10 cellular contexts compared by ENCODE assay signal in genomic region chr3:122091602-122092006, GRCh38. TPM values are rescaled to one million over a fixed set of nuclear protein-coding genes. Genes with fewer than 3 reads are reported as not detected.
DNase-seq lines count a peak whose midpoint lies in the region; ATAC-seq and TF ChIP-seq lines count a peak whose summit lies in the region.
"Had no signal": no experiment of that assay in that cellular context is flagged by ENCODE, and none has a peak within 500 bp of the region (broad histone marks: within the 10 kb centered on the region; RNA-seq: fewer than 3 reads in every experiment).

No MANE protein-coding gene starts in this region.

- no peak overlapping the region for H3K4me3 ChIP-seq in OCI-LY1 (ENCODE audit: low read depth, low read length, poor library complexity, severe bottlenecking)
- no peak overlapping the region for H3K4me3 ChIP-seq in brain microvascular endothelial cell (ENCODE audit: low read depth, low read length)
- H3K4me3 ChIP-seq: SK-N-MC had no signal

- POLR2A ChIA-PET in activated naive CD8-positive, alpha-beta T cell treated with anti-CD3 and anti-CD28 coated beads, Interleukin-2, amount 10 ng/mL, durations not matched to agents 7 days and 5 days (lab: Charles Lee), result no interaction called here

- no peaks in the 10 kb centered on the region for H4K20me1 ChIP-seq in OCI-LY1 (ENCODE audit: insufficient read depth, low read length)

- no peaks in the 10 kb centered on the region; the same call in 1 of the 2 replicates for H3K79me2 ChIP-seq in OCI-LY1 (ENCODE audit: insufficient read depth, low read length)

- peaks cover 63% of the 10 kb centered on the region for H3K4me1 ChIP-seq in OCI-LY1 (ENCODE audit: insufficient read depth, low read length, severe bottlenecking)

- H3F3A ChIP-seq in OCI-LY1 (ENCODE audit: insufficient read depth, low read length), result no peaks in the 10 kb centered on the region

- in situ Hi-C loops in brain microvascular endothelial cell (cut with HindIII; ENCODE audit: low pct_ligation_motif_present, low sequenced_read_pairs), result no loop called here

- H3K4me2 ChIP-seq in OCI-LY1 (ENCODE audit: low read length), result peak overlapping the region; percentile 47; the same call in 1 of the 2 replicates

- DNase-seq in activated naive CD8-positive, alpha-beta T cell treated with anti-CD3 and anti-CD28 coated beads, Interleukin-2, amount 10 ng/mL, durations not matched to agents 7 days and 5 days, result no peak
- no peak for DNase-seq in activated naive CD8-positive, alpha-beta T cell treated with anti-CD3 and anti-CD28 coated beads for 36 hours
- DNase-seq in stimulated activated effector memory CD8-positive, alpha-beta T cell treated with anti-CD3 and anti-CD28 coated beads, Interleukin-12 subunit alpha, Interleukin-12 subunit beta, amount 100 ng/mL, for 72 hours (ENCODE audit: low spot score in 2 of 2), result no peak
- no peak for DNase-seq in brain microvascular endothelial cell
- no peak for DNase-seq in RKO (ENCODE audit: low spot score)
- no peak for DNase-seq in stimulated activated CD4-positive, alpha-beta T cell treated with anti-CD3 and anti-CD28 coated beads, Interleukin-2, amount 100 ng/mL, for 48 hours

- peaks cover 11% of the 10 kb centered on the region for H3K36me3 ChIP-seq in OCI-LY1 (ENCODE audit: insufficient read depth, low read length)
- no peaks in the 10 kb centered on the region for H3K36me3 ChIP-seq in brain microvascular endothelial cell (replicated peaks)

- no peaks in the 10 kb centered on the region for H3K9me2 ChIP-seq in OCI-LY1 (ENCODE audit: low read depth, low read length)

- H3K27me3 Mint-ChIP-seq in activated naive CD8-positive, alpha-beta T cell treated with anti-CD3 and anti-CD28 coated beads, Interleukin-2, amount 10 ng/mL, durations not matched to agents 7 days and 5 days, result peaks cover 7% of the 10 kb centered on the region
- no peaks in the 10 kb centered on the region for H3K27me3 Mint-ChIP-seq in activated naive CD8-positive, alpha-beta T cell treated with anti-CD3 and anti-CD28 coated beads for 36 hours

- H3K9me3 ChIP-seq in OCI-LY1 (ENCODE audit: low read length), result no peaks in the 10 kb centered on the region

- no peak overlapping the region for H3K9ac ChIP-seq in OCI-LY1 (ENCODE audit: low read length)

- H3K4me1 Mint-ChIP-seq in activated naive CD8-positive, alpha-beta T cell treated with anti-CD3 and anti-CD28 coated beads, Interleukin-2, amount 10 ng/mL, durations not matched to agents 7 days and 5 days, result peaks cover 14% of the 10 kb centered on the region
- H3K4me1 Mint-ChIP-seq in activated naive CD8-positive, alpha-beta T cell treated with anti-CD3 and anti-CD28 coated beads for 36 hours, result peaks cover 9% of the 10 kb centered on the region
- H3K4me1 Mint-ChIP-seq in stimulated activated effector memory CD8-positive, alpha-beta T cell treated with anti-CD3 and anti-CD28 coated beads, Interleukin-12 subunit alpha, Interleukin-12 subunit beta, amount 100 ng/mL, for 72 hours, result peaks cover 32% of the 10 kb centered on the region

- peak overlapping the region; percentile 71 for H3K27ac Mint-ChIP-seq in activated naive CD8-positive, alpha-beta T cell treated with anti-CD3 and anti-CD28 coated beads, Interleukin-2, amount 10 ng/mL, durations not matched to agents 7 days and 5 days
- no peak overlapping the region for H3K27ac Mint-ChIP-seq in activated naive CD8-positive, alpha-beta T cell treated with anti-CD3 and anti-CD28 coated beads for 36 hours
- H3K27ac Mint-ChIP-seq in stimulated activated effector memory CD8-positive, alpha-beta T cell treated with anti-CD3 and anti-CD28 coated beads, Interleukin-12 subunit alpha, Interleukin-12 subunit beta, amount 100 ng/mL, for 72 hours, result peak overlapping the region; percentile 87
- H3K27ac Mint-ChIP-seq: activated naive CD8-positive, alpha-beta T cell had no signal

- no peaks in the 10 kb centered on the region for H3K9me3 Mint-ChIP-seq in activated naive CD8-positive, alpha-beta T cell treated with anti-CD3 and anti-CD28 coated beads, Interleukin-2, amount 10 ng/mL, durations not matched to agents 7 days and 5 days
- H3K9me3 Mint-ChIP-seq in activated naive CD8-positive, alpha-beta T cell treated with anti-CD3 and anti-CD28 coated beads for 36 hours, result no peaks in the 10 kb centered on the region
- no peaks in the 10 kb centered on the region for H3K9me3 Mint-ChIP-seq in stimulated activated effector memory CD8-positive, alpha-beta T cell treated with anti-CD3 and anti-CD28 coated beads, Interleukin-12 subunit alpha, Interleukin-12 subunit beta, amount 100 ng/mL, for 72 hours

- TF ChIP-seq CTCF in OCI-LY1 (IDR thresholded peaks at IDR 0.05; ENCODE audit: low read length), result no peak
- no peak for TF ChIP-seq CTCF in brain microvascular endothelial cell (IDR thresholded peaks at IDR 0.05; ENCODE audit: low read depth, low read length, missing control alignments)

- no peak overlapping the region for H2AFZ ChIP-seq in OCI-LY1 (ENCODE audit: low read length)

- no peak overlapping the region for H3K4me3 Mint-ChIP-seq in activated naive CD8-positive, alpha-beta T cell treated with anti-CD3 and anti-CD28 coated beads, Interleukin-2, amount 10 ng/mL, durations not matched to agents 7 days and 5 days
- no peak overlapping the region for H3K4me3 Mint-ChIP-seq in activated naive CD8-positive, alpha-beta T cell treated with anti-CD3 and anti-CD28 coated beads for 36 hours
- H3K4me3 Mint-ChIP-seq in stimulated activated effector memory CD8-positive, alpha-beta T cell treated with anti-CD3 and anti-CD28 coated beads, Interleukin-12 subunit alpha, Interleukin-12 subunit beta, amount 100 ng/mL, for 72 hours, result peak overlapping the region; percentile 42
- H3K4me3 Mint-ChIP-seq: activated naive CD8-positive, alpha-beta T cell had no signal

- no peaks in the 10 kb centered on the region for H3K36me3 Mint-ChIP-seq in activated naive CD8-positive, alpha-beta T cell treated with anti-CD3 and anti-CD28 coated beads, Interleukin-2, amount 10 ng/mL, durations not matched to agents 7 days and 5 days
- no peaks in the 10 kb centered on the region for H3K36me3 Mint-ChIP-seq in activated naive CD8-positive, alpha-beta T cell treated with anti-CD3 and anti-CD28 coated beads for 36 hours
- peaks cover 5% of the 10 kb centered on the region for H3K36me3 Mint-ChIP-seq in stimulated activated effector memory CD8-positive, alpha-beta T cell treated with anti-CD3 and anti-CD28 coated beads, Interleukin-12 subunit alpha, Interleukin-12 subunit beta, amount 100 ng/mL, for 72 hours

- no peaks in the 10 kb centered on the region for H3K27me3 ChIP-seq in OCI-LY1 (ENCODE audit: insufficient read depth, low read length)
- H3K27me3 ChIP-seq in brain microvascular endothelial cell (replicated peaks), result no peaks in the 10 kb centered on the region

- peak overlapping the region; percentile 76 for H3K27ac ChIP-seq in OCI-LY1 (ENCODE audit: low read depth, low read length, poor library complexity, severe bottlenecking)
- H3K27ac ChIP-seq in brain microvascular endothelial cell, result no peak overlapping the region
- H3K27ac ChIP-seq: SK-N-MC had no signal

- no peak for ATAC-seq in activated naive CD8-positive, alpha-beta T cell treated with anti-CD3 and anti-CD28 coated beads, Interleukin-2, amount 10 ng/mL, durations not matched to agents 7 days and 5 days (ENCODE audit: low read depth)
- peak; percentile 46 for ATAC-seq in HG02870 (IDR thresholded peaks at IDR 0.05; ENCODE audit: unreplicated experiment)
- ATAC-seq in stimulated activated effector memory CD8-positive, alpha-beta T cell treated with anti-CD3 and anti-CD28 coated beads, Interleukin-12 subunit alpha, Interleukin-12 subunit beta, amount 100 ng/mL, for 72 hours, result no peak

RNA-seq across cellular contexts. Expression of gene CD86, which starts 36.4 kb away (rescaled TPM):
- total RNA-seq in activated naive CD8-positive, alpha-beta T cell treated with anti-CD3 and anti-CD28 coated beads, Interleukin-2, amount 10 ng/mL, durations not matched to agents 7 days and 5 days, result 1 to 10 TPM in 1 of 2 experiments, under 1 TPM in 1; 0.42 to 1.0 TPM
- under 1 TPM; 0.08 to 0.12 TPM for total RNA-seq in activated naive CD8-positive, alpha-beta T cell treated with anti-CD3 and anti-CD28 coated beads for 36 hours
